In the genomic region with DNA sequence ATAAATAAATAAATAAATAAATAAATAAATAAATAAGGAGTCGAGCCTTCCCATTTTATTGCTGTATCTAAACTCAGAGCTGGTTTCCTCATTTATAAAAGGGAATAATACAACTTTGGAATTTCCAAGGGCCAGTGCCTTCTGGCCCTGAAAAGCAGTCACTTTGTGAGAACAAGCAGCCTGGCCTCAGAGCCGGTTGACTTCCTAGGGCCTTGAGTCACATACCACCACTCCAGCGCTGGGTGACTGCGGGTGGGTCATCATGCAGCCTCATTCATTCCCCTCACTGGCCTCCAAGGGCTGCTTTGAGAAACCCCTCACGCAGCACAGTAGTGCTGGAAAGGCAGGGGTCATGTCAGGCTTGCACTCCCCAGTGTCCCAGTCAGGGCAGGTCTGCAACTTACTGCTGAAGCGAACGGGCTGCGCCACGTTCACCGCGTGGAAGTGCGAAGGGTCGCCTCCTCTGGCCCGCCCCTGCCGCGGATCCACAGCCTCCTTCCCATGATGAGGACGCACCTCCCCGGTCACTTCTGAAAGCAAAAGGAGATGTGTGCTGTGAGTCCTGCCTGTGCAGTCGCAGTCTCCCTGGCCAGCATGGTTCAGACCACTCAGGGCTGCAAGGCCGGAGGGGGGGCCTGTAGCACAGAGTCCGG, we compare ENCODE assay signal across 1 cellular context.
TF ChIP-seq lines count a peak whose summit lies in the region.

No MANE protein-coding gene starts in this region.

TF ChIP-seq in K562, 482 proteins besides CTCF, POLR2A, EP300 and RAD21 (continued from another document):
- TF ChIP-seq MED1 (CRISPR knock-in tag; IDR thresholded peaks at IDR 0.05; ENCODE audit: borderline replicate concordance), result 0 out of 2 replicates have a peak, but pooled peaks have one; percentile 73
- no peak for TF ChIP-seq OTX1 (CRISPR knock-in tag; IDR thresholded peaks at IDR 0.05)
- TF ChIP-seq NKRF (IDR thresholded peaks at IDR 0.05; ENCODE audit: borderline replicate concordance), result no peak
- TF ChIP-seq, protein P1, sequence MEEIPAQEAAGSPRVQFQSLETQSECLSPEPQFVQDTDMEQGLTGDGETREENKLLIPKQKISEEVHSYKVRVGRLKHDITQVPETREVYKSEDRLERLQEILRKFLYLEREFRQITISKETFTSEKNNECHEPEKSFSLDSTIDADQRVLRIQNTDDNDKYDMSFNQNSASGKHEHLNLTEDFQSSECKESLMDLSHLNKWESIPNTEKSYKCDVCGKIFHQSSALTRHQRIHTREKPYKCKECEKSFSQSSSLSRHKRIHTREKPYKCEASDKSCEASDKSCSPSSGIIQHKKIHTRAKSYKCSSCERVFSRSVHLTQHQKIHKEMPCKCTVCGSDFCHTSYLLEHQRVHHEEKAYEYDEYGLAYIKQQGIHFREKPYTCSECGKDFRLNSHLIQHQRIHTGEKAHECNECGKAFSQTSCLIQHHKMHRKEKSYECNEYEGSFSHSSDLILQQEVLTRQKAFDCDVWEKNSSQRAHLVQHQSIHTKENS (CRISPR knock-in tag; IDR thresholded peaks at IDR 0.05), result no peak
- peak; percentile 46 for TF ChIP-seq ZNF143 (CRISPR knock-in tag; IDR thresholded peaks at IDR 0.05)
- TF ChIP-seq, protein P2, sequence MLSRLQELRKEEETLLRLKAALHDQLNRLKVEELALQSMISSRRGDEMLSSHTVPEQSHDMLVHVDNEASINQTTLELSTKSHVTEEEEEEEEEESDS (CRISPR knock-in tag; IDR thresholded peaks at IDR 0.05), result no peak
- no peak for TF ChIP-seq NCOA1 (IDR thresholded peaks at IDR 0.05; ENCODE audit: low read depth)
- TF ChIP-seq, protein P3, sequence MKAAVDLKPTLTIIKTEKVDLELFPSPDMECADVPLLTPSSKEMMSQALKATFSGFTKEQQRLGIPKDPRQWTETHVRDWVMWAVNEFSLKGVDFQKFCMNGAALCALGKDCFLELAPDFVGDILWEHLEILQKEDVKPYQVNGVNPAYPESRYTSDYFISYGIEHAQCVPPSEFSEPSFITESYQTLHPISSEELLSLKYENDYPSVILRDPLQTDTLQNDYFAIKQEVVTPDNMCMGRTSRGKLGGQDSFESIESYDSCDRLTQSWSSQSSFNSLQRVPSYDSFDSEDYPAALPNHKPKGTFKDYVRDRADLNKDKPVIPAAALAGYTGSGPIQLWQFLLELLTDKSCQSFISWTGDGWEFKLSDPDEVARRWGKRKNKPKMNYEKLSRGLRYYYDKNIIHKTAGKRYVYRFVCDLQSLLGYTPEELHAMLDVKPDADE (conservative IDR thresholded peaks at IDR 0.05; ENCODE audit: control insufficient read depth, low read depth, low read length), result no peak
- TF ChIP-seq CHCHD3 (CRISPR knock-in tag; IDR thresholded peaks at IDR 0.05), result no peak
- no peak for TF ChIP-seq POLR3A (IDR thresholded peaks at IDR 0.05; ENCODE audit: borderline replicate concordance, extremely low read depth, insufficient read depth, insufficient read length)
- TF ChIP-seq ZBTB49 (CRISPR knock-in tag; IDR thresholded peaks at IDR 0.05; ENCODE audit: borderline replicate concordance), result no peak
- no peak for TF ChIP-seq RB1 (IDR thresholded peaks at IDR 0.05; ENCODE audit: low read depth)
- TF ChIP-seq FOXP4 (CRISPR knock-in tag; IDR thresholded peaks at IDR 0.05; ENCODE audit: borderline replicate concordance), result no peak
- 0 out of 2 replicates have a peak, but pooled peaks have one; percentile 4 for TF ChIP-seq SMC3 (conservative IDR thresholded peaks at IDR 0.05; ENCODE audit: insufficient read depth, low read depth, low read length)
- TF ChIP-seq KLF1 (tag; IDR thresholded peaks at IDR 0.05), result no peak
- no peak for TF ChIP-seq DDX20 (tag; IDR thresholded peaks at IDR 0.05; ENCODE audit: low read depth)
- no peak for TF ChIP-seq ZSCAN29 (IDR thresholded peaks at IDR 0.05)
- TF ChIP-seq STAT5A (IDR thresholded peaks at IDR 0.05; ENCODE audit: borderline replicate concordance, low read length), result no peak
- TF ChIP-seq, protein P4, sequence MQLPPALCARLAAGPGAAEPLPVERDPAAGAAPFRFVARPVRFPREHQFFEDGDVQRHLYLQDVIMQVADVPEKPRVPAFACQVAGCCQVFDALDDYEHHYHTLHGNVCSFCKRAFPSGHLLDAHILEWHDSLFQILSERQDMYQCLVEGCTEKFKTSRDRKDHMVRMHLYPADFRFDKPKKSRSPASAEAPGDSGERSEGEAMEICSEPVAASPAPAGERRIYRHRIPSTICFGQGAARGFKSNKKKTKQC (CRISPR knock-in tag; IDR thresholded peaks at IDR 0.05), result 0 out of 2 replicates have a peak, but pooled peaks have one; percentile 31
- TF ChIP-seq ID3 (CRISPR knock-in tag; IDR thresholded peaks at IDR 0.05), result no peak
- no peak for TF ChIP-seq ID3 (tag; IDR thresholded peaks at IDR 0.05)
- TF ChIP-seq PPARD (CRISPR knock-in tag; IDR thresholded peaks at IDR 0.05), result no peak
- no peak for TF ChIP-seq BRD9 (IDR thresholded peaks at IDR 0.05; ENCODE audit: low read depth, partially characterized antibody)
- TF ChIP-seq NBN (IDR thresholded peaks at IDR 0.05; ENCODE audit: low read depth), result no peak
- no peak for TF ChIP-seq ZNF175 (CRISPR knock-in tag; IDR thresholded peaks at IDR 0.05; ENCODE audit: low read depth)
- no peak for TF ChIP-seq RNF2 (IDR thresholded peaks at IDR 0.05)
- peak; percentile 45; the same call in 1 of the 2 replicates for TF ChIP-seq USF1 (CRISPR knock-in tag; IDR thresholded peaks at IDR 0.05)
- peak; percentile 64; the same call in 1 of the 2 replicates for TF ChIP-seq TAF15 (IDR thresholded peaks at IDR 0.05; ENCODE audit: low read depth, low read length)
- no peak for TF ChIP-seq GABPB2 (CRISPR knock-in tag; conservative IDR thresholded peaks at IDR 0.05)
- TF ChIP-seq, protein P5, sequence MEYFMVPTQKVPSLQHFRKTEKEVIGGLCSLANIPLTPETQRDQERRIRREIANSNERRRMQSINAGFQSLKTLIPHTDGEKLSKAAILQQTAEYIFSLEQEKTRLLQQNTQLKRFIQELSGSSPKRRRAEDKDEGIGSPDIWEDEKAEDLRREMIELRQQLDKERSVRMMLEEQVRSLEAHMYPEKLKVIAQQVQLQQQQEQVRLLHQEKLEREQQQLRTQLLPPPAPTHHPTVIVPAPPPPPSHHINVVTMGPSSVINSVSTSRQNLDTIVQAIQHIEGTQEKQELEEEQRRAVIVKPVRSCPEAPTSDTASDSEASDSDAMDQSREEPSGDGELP (CRISPR knock-in tag; IDR thresholded peaks at IDR 0.05; ENCODE audit: borderline replicate concordance), result peak; percentile 22; the same call in 1 of the 2 replicates
- TF ChIP-seq RERE (CRISPR knock-in tag; IDR thresholded peaks at IDR 0.05; ENCODE audit: borderline replicate concordance), result no peak
- TF ChIP-seq ZNF699 (CRISPR knock-in tag; IDR thresholded peaks at IDR 0.05; ENCODE audit: insufficient replicate concordance), result no peak
TF ChIP-seq in K562: peak in this region for 20.
